In the genomic region with DNA sequence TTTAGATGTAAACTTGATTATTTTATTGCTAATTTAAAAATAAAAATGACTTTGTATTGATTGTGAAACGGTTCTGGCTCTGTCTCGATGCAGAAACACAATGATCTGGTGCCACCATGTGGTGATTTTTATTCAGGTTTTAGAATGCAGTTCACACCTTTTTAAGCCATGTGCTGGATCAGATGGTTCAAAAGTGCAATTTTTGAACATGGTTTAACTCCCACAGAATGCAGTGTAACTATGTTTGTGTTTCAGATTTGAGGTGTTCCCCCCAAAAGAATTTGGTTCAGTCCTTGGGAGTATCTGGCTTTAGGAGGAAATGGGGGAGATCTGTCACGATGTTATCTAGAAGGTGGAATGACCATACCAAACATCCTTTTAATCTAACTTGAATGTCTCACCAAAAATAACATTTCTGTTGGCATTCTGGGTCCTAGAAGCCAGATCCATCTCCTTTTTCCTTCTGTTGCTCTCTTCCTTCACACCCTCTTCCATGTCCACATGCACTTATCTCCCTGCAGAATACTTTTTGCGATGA, we compare ENCODE assay signal across 1 cellular context.
TF ChIP-seq lines count a peak whose summit lies in the region.

No MANE protein-coding gene starts in this region.

TF ChIP-seq in Ishikawa, 13 proteins besides CTCF, POLR2A, EP300 and RAD21 (continued from another document):
- TF ChIP-seq, protein P1, sequence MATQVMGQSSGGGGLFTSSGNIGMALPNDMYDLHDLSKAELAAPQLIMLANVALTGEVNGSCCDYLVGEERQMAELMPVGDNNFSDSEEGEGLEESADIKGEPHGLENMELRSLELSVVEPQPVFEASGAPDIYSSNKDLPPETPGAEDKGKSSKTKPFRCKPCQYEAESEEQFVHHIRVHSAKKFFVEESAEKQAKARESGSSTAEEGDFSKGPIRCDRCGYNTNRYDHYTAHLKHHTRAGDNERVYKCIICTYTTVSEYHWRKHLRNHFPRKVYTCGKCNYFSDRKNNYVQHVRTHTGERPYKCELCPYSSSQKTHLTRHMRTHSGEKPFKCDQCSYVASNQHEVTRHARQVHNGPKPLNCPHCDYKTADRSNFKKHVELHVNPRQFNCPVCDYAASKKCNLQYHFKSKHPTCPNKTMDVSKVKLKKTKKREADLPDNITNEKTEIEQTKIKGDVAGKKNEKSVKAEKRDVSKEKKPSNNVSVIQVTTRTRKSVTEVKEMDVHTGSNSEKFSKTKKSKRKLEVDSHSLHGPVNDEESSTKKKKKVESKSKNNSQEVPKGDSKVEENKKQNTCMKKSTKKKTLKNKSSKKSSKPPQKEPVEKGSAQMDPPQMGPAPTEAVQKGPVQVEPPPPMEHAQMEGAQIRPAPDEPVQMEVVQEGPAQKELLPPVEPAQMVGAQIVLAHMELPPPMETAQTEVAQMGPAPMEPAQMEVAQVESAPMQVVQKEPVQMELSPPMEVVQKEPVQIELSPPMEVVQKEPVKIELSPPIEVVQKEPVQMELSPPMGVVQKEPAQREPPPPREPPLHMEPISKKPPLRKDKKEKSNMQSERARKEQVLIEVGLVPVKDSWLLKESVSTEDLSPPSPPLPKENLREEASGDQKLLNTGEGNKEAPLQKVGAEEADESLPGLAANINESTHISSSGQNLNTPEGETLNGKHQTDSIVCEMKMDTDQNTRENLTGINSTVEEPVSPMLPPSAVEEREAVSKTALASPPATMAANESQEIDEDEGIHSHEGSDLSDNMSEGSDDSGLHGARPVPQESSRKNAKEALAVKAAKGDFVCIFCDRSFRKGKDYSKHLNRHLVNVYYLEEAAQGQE (IDR thresholded peaks at IDR 0.05; ENCODE audit: low read depth), result no peak
- TF ChIP-seq CREB1 (IDR thresholded peaks at IDR 0.05; ENCODE audit: low read depth) (no peak), EGR1 (IDR thresholded peaks at IDR 0.05) (no peak)
